In the genomic region with DNA sequence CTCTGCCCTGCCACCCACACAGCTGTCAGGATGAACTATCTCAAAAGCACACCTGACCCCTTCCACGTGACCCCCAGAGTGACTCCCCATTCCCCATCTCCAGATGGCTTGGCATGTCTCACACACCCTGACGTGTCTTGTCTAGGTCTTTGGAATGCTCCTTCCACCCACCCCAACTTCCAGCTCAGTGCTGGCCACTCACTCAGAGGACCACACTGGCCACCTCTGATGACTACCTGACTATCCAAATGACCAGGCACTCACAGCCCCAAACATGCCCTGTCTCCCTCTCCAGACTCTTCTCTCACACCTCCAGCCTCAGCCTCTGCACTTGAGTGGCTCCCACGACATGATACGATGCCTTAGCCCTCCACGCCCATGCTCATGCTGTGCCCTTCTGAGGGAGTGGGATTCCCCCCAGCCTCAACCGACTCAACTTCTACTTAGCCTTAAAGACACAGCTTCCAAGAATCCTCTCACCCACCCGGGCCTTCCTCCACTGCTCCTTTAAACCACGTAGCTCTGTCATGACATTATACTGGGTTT, we compare ENCODE assay signal across 21 cellular contexts.
"Had no signal": no experiment of that assay in that cellular context is flagged by ENCODE, and none has a peak within 500 bp of the region (broad histone marks: within the 10 kb centered on the region; RNA-seq: fewer than 3 reads in every experiment).

No MANE protein-coding gene starts in this region.

- H3K4me3 Mint-ChIP-seq: activated naive CD4-positive, alpha-beta T cell treated with anti-CD3 and anti-CD28 coated beads for 36 hours; activated T-helper 1 cell treated with anti-CD3 and anti-CD28 coated beads, Interleukin-12 subunit alpha, Interleukin-12 subunit beta, Interleukin-2, Interleukin-4 antibody, amounts not matched to agents 30 ng/mL and 10 ng/mL and 1 ng/mL, durations not matched to agents 14 hours and 24 hours and 36 hours; dendritic cell treated with granulocyte-macrophage colony-stimulating factor and Interleukin-4, amounts not matched to agents 40 ng/mL and 50 ng/mL, for 4 days; natural killer cell treated with Interleukin-12 subunit alpha and Interleukin-12 subunit beta and Interleukin-15 and Interleukin-18, amount 100 ng/mL, for 72 hours; stimulated activated memory B cell treated with anti-CD40 and anti-IgM and Interleukin-4, amounts not matched to agents 10 μg/mL and 1 μg/mL and 100 μg/mL, for 72 hours; stimulated activated naive CD8-positive, alpha-beta T cell treated with anti-CD3 and anti-CD28 coated beads, Interleukin-15, amount 100 ng/mL, for 72 hours; T-helper 17 cell; WTC11 had no signal

- H3K9me3 Mint-ChIP-seq: activated naive CD4-positive, alpha-beta T cell treated with anti-CD3 and anti-CD28 coated beads for 36 hours; activated T-helper 1 cell treated with anti-CD3 and anti-CD28 coated beads, Interleukin-12 subunit alpha, Interleukin-12 subunit beta, Interleukin-2, Interleukin-4 antibody, amounts not matched to agents 30 ng/mL and 10 ng/mL and 1 ng/mL, durations not matched to agents 14 hours and 24 hours and 36 hours; dendritic cell treated with granulocyte-macrophage colony-stimulating factor and Interleukin-4, amounts not matched to agents 40 ng/mL and 50 ng/mL, for 4 days; natural killer cell treated with Interleukin-12 subunit alpha and Interleukin-12 subunit beta and Interleukin-15 and Interleukin-18, amount 100 ng/mL, for 72 hours; WTC11 had no signal

- ATAC-seq: natural killer cell treated with Interleukin-12 subunit alpha and Interleukin-12 subunit beta and Interleukin-15 and Interleukin-18, amount 100 ng/mL, for 72 hours; stimulated activated naive CD8-positive, alpha-beta T cell treated with anti-CD3 and anti-CD28 coated beads, Interleukin-15, amount 100 ng/mL, for 72 hours; T-helper 17 cell had no signal

- H3K27ac Mint-ChIP-seq: activated naive CD4-positive, alpha-beta T cell treated with anti-CD3 and anti-CD28 coated beads for 36 hours; activated T-helper 1 cell treated with anti-CD3 and anti-CD28 coated beads, Interleukin-12 subunit alpha, Interleukin-12 subunit beta, Interleukin-2, Interleukin-4 antibody, amounts not matched to agents 30 ng/mL and 10 ng/mL and 1 ng/mL, durations not matched to agents 14 hours and 24 hours and 36 hours; dendritic cell treated with granulocyte-macrophage colony-stimulating factor and Interleukin-4, amounts not matched to agents 40 ng/mL and 50 ng/mL, for 4 days; natural killer cell treated with Interleukin-12 subunit alpha and Interleukin-12 subunit beta and Interleukin-15 and Interleukin-18, amount 100 ng/mL, for 72 hours; progenitor cell of endocrine pancreas; stimulated activated memory B cell treated with anti-CD40 and anti-IgM and Interleukin-4, amounts not matched to agents 10 μg/mL and 1 μg/mL and 100 μg/mL, for 72 hours; stimulated activated naive CD8-positive, alpha-beta T cell treated with anti-CD3 and anti-CD28 coated beads, Interleukin-15, amount 100 ng/mL, for 72 hours; T-helper 17 cell; WTC11 had no signal

- H3K36me3 Mint-ChIP-seq: natural killer cell treated with Interleukin-12 subunit alpha and Interleukin-12 subunit beta and Interleukin-15 and Interleukin-18, amount 100 ng/mL, for 72 hours; stimulated activated memory B cell treated with anti-CD40 and anti-IgM and Interleukin-4, amounts not matched to agents 10 μg/mL and 1 μg/mL and 100 μg/mL, for 72 hours; WTC11 had no signal

- H3K4me1 Mint-ChIP-seq: stimulated activated memory B cell treated with anti-CD40 and anti-IgM and Interleukin-4, amounts not matched to agents 10 μg/mL and 1 μg/mL and 100 μg/mL, for 72 hours; stimulated activated naive CD8-positive, alpha-beta T cell treated with anti-CD3 and anti-CD28 coated beads, Interleukin-15, amount 100 ng/mL, for 72 hours; T-helper 17 cell had no signal

- DNase-seq: activated CD4-positive, alpha-beta T cell treated with anti-CD3 and anti-CD28 coated beads for 1 hour; activated effector memory CD4-positive, alpha-beta T cell treated with anti-CD3 and anti-CD28 coated beads, Interleukin-2, amount 50 U/mL, for 16 hours; activated T-cell treated with anti-CD3 and anti-CD28 coated beads, Interleukin-2, amount 50 U/mL, for 1 hour; amniotic stem cell; caudate nucleus; effector CD4-positive, alpha-beta T cell; esophagus squamous epithelium; ovary; retina; stimulated activated CD4-positive, alpha-beta T cell treated with anti-CD3 and anti-CD28 coated beads, Interleukin-4, amount 100 ng/mL, for 4 hours; substantia nigra; T-helper 17 cell; upper lobe of left lung had no signal
